11 cellular contexts compared by ENCODE assay signal in the genomic region with DNA sequence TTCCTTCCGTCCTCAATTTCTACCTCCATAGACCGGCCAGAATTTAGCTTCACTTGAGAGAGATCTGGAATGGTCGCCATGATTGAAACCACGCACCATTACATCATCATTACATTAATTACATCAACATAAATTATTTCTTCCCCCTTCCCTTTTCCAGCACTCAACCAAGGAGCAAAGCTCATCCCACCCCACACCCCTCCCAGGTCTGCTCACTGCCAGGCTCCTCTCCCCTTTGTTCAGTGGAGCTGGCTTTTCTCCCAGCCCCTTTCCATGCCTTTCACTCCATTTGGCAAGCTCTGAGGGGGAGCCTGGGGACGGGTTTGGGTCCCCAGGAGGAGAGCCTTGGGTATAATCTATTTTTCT. TPM values are rescaled to one million over a fixed set of nuclear protein-coding genes. Genes with fewer than 3 reads are reported as not detected.
DNase-seq lines count a peak whose midpoint lies in the region; ATAC-seq and TF ChIP-seq lines count a peak whose summit lies in the region.
"Had no signal": no experiment of that assay in that cellular context is flagged by ENCODE, and none has a peak within 500 bp of the region (broad histone marks: within the 10 kb centered on the region; RNA-seq: fewer than 3 reads in every experiment).

No MANE protein-coding gene starts in this region.

- H3K9ac ChIP-seq in OCI-LY1 (ENCODE audit: low read length) (no peak overlapping the region), mammary epithelial cell (ENCODE audit: insufficient read depth, low read length) (no peak overlapping the region), trophoblast cell (ENCODE audit: low read length) (no peak overlapping the region)

- H3K4me3 ChIP-seq in OCI-LY1 (ENCODE audit: low read depth, low read length, poor library complexity, severe bottlenecking) (no peak overlapping the region), mammary epithelial cell (replicated peaks in 1 of 3; ENCODE audit: insufficient read depth in 1 of 3, low read depth in 2 of 3, low read length in 3 of 3) (no peak overlapping the region), trophoblast cell (ENCODE audit: low read depth, low read length) (no peak overlapping the region)
- H3K4me3 ChIP-seq: SJSA1 had no signal

- H2BK12ac ChIP-seq in trophoblast cell (ENCODE audit: low read length): no peak overlapping the region

- ATAC-seq in stimulated activated effector memory CD8-positive, alpha-beta T cell treated with anti-CD3 and anti-CD28 coated beads, Interleukin-12 subunit alpha, Interleukin-12 subunit beta, amount 100 ng/mL, for 72 hours: no peak

- H3K9me3 Mint-ChIP-seq in activated CD4-positive, alpha-beta T cell treated with anti-CD3 and anti-CD28 coated beads, Interleukin-2, amount 10 ng/mL, durations not matched to agents 7 days and 5 days: no peaks in the 10 kb centered on the region
- no peaks in the 10 kb centered on the region for H3K9me3 Mint-ChIP-seq in stimulated activated effector memory CD8-positive, alpha-beta T cell treated with anti-CD3 and anti-CD28 coated beads, Interleukin-12 subunit alpha, Interleukin-12 subunit beta, amount 100 ng/mL, for 72 hours

- DNase-seq in activated CD4-positive, alpha-beta T cell treated with anti-CD3 and anti-CD28 coated beads, Interleukin-2, amount 10 ng/mL, durations not matched to agents 7 days and 5 days: no peak
- no peak for DNase-seq in activated CD4-positive, alpha-beta T cell treated with anti-CD3 and anti-CD28 coated beads for 1 hour
- DNase-seq in mammary epithelial cell (no peak), trophoblast cell (no peak), SKM-1 treated with dmso at 0.1 percent for 144 hours (lab: John Stamatoyannopoulos, UW; ENCODE audit: unreplicated experiment) (no peak), mesenteric fat pad (ENCODE audit: low spot score) (no peak)
- no peak for DNase-seq in stimulated activated effector memory CD8-positive, alpha-beta T cell treated with anti-CD3 and anti-CD28 coated beads, Interleukin-12 subunit alpha, Interleukin-12 subunit beta, amount 100 ng/mL, for 72 hours (ENCODE audit: low spot score in 2 of 2)
- DNase-seq: GDM1, NCI-H510A treated with DMSO at 0.1 percent for 48 hours had no signal

- H3K27me3 ChIP-seq in OCI-LY1 (ENCODE audit: insufficient read depth, low read length): no peaks in the 10 kb centered on the region
- H3K27me3 ChIP-seq in mammary epithelial cell (ENCODE audit: insufficient read depth, low read length): no peaks in the 10 kb centered on the region
- H3K27me3 ChIP-seq in trophoblast cell (ENCODE audit: insufficient read depth, low read length): no peaks in the 10 kb centered on the region
- H3K27me3 ChIP-seq: SJSA1 had no signal

- H3K23ac ChIP-seq in trophoblast cell (ENCODE audit: low read length): no peak overlapping the region

- H3K4me2 ChIP-seq in OCI-LY1 (ENCODE audit: low read length) (no peak overlapping the region), mammary epithelial cell (ENCODE audit: insufficient read depth, low read depth, low read length) (no peak overlapping the region), trophoblast cell (ENCODE audit: low read length) (no peak overlapping the region)

- 65% methylated on average over 4 of the region's 5 CpGs for WGBS in mammary epithelial cell (ENCODE audit: low coverage, missing lambda C conversion rate)
- WGBS in trophoblast cell (ENCODE audit: extremely low coverage, insufficient coverage, insufficient read length): 100% methylated on average over 1 of the region's 5 CpGs

- H4K8ac ChIP-seq in trophoblast cell (ENCODE audit: low read depth, low read length): no peak overlapping the region

- in situ Hi-C loops in mammary epithelial cell (cut with MboI; ENCODE audit: low sequenced_read_pairs in 2 of 2): no loop called here

- TSS peak; percentile 71 for BruUV-seq in mammary epithelial cell (replicated peaks; lab: Mats Ljungman, UMichigan)

- H3K4ac ChIP-seq in trophoblast cell (ENCODE audit: low read depth, low read length): no peak overlapping the region

- peaks cover 28% of the 10 kb centered on the region for H3F3A ChIP-seq in OCI-LY1 (ENCODE audit: insufficient read depth, low read length)

- no peak overlapping the region for H2BK5ac ChIP-seq in trophoblast cell (ENCODE audit: low read depth, low read length, poor library complexity)

- no peak overlapping the region for H2BK120ac ChIP-seq in trophoblast cell (ENCODE audit: insufficient read depth, low read length, poor library complexity)

- POLR2A ChIA-PET in activated CD4-positive, alpha-beta T cell treated with anti-CD3 and anti-CD28 coated beads, Interleukin-2, amount 10 ng/mL, durations not matched to agents 7 days and 5 days (lab: Charles Lee): interaction anchor here (1.3 to 1.4 kb wide), 2 partner anchors 11 to 44 kb away, joined by 5 to 10 read pairs; partner anchors contain the start of gene TRIM41

- H4K12ac ChIP-seq in trophoblast cell (ENCODE audit: low read depth, low read length): no peak overlapping the region

- peaks cover 91% of the 10 kb centered on the region for H3K36me3 ChIP-seq in OCI-LY1 (ENCODE audit: insufficient read depth, low read length)
- H3K36me3 ChIP-seq in mammary epithelial cell (ENCODE audit: insufficient read depth, low read length): peaks cover 49% of the 10 kb centered on the region
- H3K36me3 ChIP-seq in trophoblast cell (ENCODE audit: control insufficient read depth in 1 of 2, insufficient read depth in 2 of 2, low read length in 2 of 2): peaks cover 67 to 87% of the 10 kb centered on the region in 2 experiments

- H3K79me2 ChIP-seq in OCI-LY1 (ENCODE audit: insufficient read depth, low read length) (no peaks in the 10 kb centered on the region), mammary epithelial cell (ENCODE audit: insufficient read depth, low read length) (peaks cover 34% of the 10 kb centered on the region), trophoblast cell (ENCODE audit: control insufficient read depth, insufficient read depth, low read length, poor library complexity) (no peaks in the 10 kb centered on the region)

- H3K27ac ChIP-seq in OCI-LY1 (ENCODE audit: low read depth, low read length, poor library complexity, severe bottlenecking) (peak overlapping the region; percentile 70), mammary epithelial cell (ENCODE audit: insufficient read depth, low read depth, low read length) (no peak overlapping the region), trophoblast cell (ENCODE audit: low read depth, low read length) (no peak overlapping the region)
- H3K27ac ChIP-seq: SJSA1 had no signal

- H3K4me3 Mint-ChIP-seq in activated CD4-positive, alpha-beta T cell treated with anti-CD3 and anti-CD28 coated beads, Interleukin-2, amount 10 ng/mL, durations not matched to agents 7 days and 5 days: no peak overlapping the region
- no peak overlapping the region for H3K4me3 Mint-ChIP-seq in stimulated activated effector memory CD8-positive, alpha-beta T cell treated with anti-CD3 and anti-CD28 coated beads, Interleukin-12 subunit alpha, Interleukin-12 subunit beta, amount 100 ng/mL, for 72 hours

- H3K27ac Mint-ChIP-seq in activated CD4-positive, alpha-beta T cell treated with anti-CD3 and anti-CD28 coated beads, Interleukin-2, amount 10 ng/mL, durations not matched to agents 7 days and 5 days: peak overlapping the region; percentile 9
- H3K27ac Mint-ChIP-seq in stimulated activated effector memory CD8-positive, alpha-beta T cell treated with anti-CD3 and anti-CD28 coated beads, Interleukin-12 subunit alpha, Interleukin-12 subunit beta, amount 100 ng/mL, for 72 hours: peak overlapping the region; percentile 77

- H3K4me1 Mint-ChIP-seq in activated CD4-positive, alpha-beta T cell treated with anti-CD3 and anti-CD28 coated beads, Interleukin-2, amount 10 ng/mL, durations not matched to agents 7 days and 5 days: peaks cover 33% of the 10 kb centered on the region
- peaks cover 26% of the 10 kb centered on the region for H3K4me1 Mint-ChIP-seq in stimulated activated effector memory CD8-positive, alpha-beta T cell treated with anti-CD3 and anti-CD28 coated beads, Interleukin-12 subunit alpha, Interleukin-12 subunit beta, amount 100 ng/mL, for 72 hours

- no peak overlapping the region for H3K18ac ChIP-seq in trophoblast cell (ENCODE audit: low read length)

- H3K9me3 ChIP-seq in OCI-LY1 (ENCODE audit: low read length) (no peaks in the 10 kb centered on the region), mammary epithelial cell (replicated peaks; ENCODE audit: insufficient read depth, low read length) (no peaks in the 10 kb centered on the region), trophoblast cell (ENCODE audit: insufficient read depth, low read depth, low read length) (no peaks in the 10 kb centered on the region)
- H3K9me3 ChIP-seq: SJSA1 had no signal

- H2AK5ac ChIP-seq in trophoblast cell (ENCODE audit: low read length): no peak overlapping the region

- dilution Hi-C loops in mammary epithelial cell (cut with HindIII; ENCODE audit: low sequenced_read_pairs): loop anchor here (5.0 kb wide), 1 partner anchor 38 kb away; no protein-coding TSS in a partner anchor

- H2AFZ ChIP-seq in OCI-LY1 (ENCODE audit: low read length) (no peak overlapping the region), mammary epithelial cell (ENCODE audit: low read depth, low read length) (no peak overlapping the region), trophoblast cell (ENCODE audit: insufficient read depth, low read length, poor library complexity) (no peak overlapping the region)

- TF ChIP-seq CTCF in OCI-LY1 (IDR thresholded peaks at IDR 0.05; ENCODE audit: low read length): no peak
- TF ChIP-seq CTCF in mammary epithelial cell (conservative IDR thresholded peaks at IDR 0.05 in 1 of 2, IDR thresholded peaks at IDR 0.05 in 1 of 2; ENCODE audit: extremely low read depth in 1 of 2, insufficient read depth in 1 of 2, low read depth in 1 of 2, low read length in 2 of 2): no peak

- H4K91ac ChIP-seq in trophoblast cell (ENCODE audit: low read depth, low read length): no peak overlapping the region

- H4K20me1 ChIP-seq in OCI-LY1 (ENCODE audit: insufficient read depth, low read length) (no peaks in the 10 kb centered on the region), mammary epithelial cell (ENCODE audit: insufficient read depth, low read length) (peaks cover 20% of the 10 kb centered on the region)

- no peak overlapping the region for H3K14ac ChIP-seq in trophoblast cell (ENCODE audit: low read length)

- H3K4me1 ChIP-seq in OCI-LY1 (ENCODE audit: insufficient read depth, low read length, severe bottlenecking) (peaks cover 19% of the 10 kb centered on the region), mammary epithelial cell (ENCODE audit: insufficient read depth, low read length) (no peaks in the 10 kb centered on the region), trophoblast cell (ENCODE audit: control insufficient read depth in 1 of 2, insufficient read depth in 2 of 2, low read length in 2 of 2) (no peaks in the 10 kb centered on the region)
- H3K4me1 ChIP-seq: SJSA1 had no signal

- no peaks in the 10 kb centered on the region for H3K9me2 ChIP-seq in OCI-LY1 (ENCODE audit: low read depth, low read length)

- no peaks in the 10 kb centered on the region for H3K79me1 ChIP-seq in trophoblast cell (ENCODE audit: low read length)

- H3K27me3 Mint-ChIP-seq in activated CD4-positive, alpha-beta T cell treated with anti-CD3 and anti-CD28 coated beads, Interleukin-2, amount 10 ng/mL, durations not matched to agents 7 days and 5 days: no peaks in the 10 kb centered on the region

- intact Hi-C loops in mammary epithelial cell (cut with micrococcal nuclease): no loop called here

- peaks cover 79% of the 10 kb centered on the region for H3K36me3 Mint-ChIP-seq in activated CD4-positive, alpha-beta T cell treated with anti-CD3 and anti-CD28 coated beads, Interleukin-2, amount 10 ng/mL, durations not matched to agents 7 days and 5 days (ENCODE audit: low read depth)
- peaks cover 100% of the 10 kb centered on the region for H3K36me3 Mint-ChIP-seq in stimulated activated effector memory CD8-positive, alpha-beta T cell treated with anti-CD3 and anti-CD28 coated beads, Interleukin-12 subunit alpha, Interleukin-12 subunit beta, amount 100 ng/mL, for 72 hours

- CTCF ChIA-PET in activated CD4-positive, alpha-beta T cell treated with anti-CD3 and anti-CD28 coated beads, Interleukin-2, amount 10 ng/mL, durations not matched to agents 7 days and 5 days (lab: Charles Lee): no interaction called here
- CTCF ChIA-PET in mammary epithelial cell (lab: Charles Lee; ENCODE audit: low non-redundant PET): no interaction called here

RNA-seq across cellular contexts. Expression of gene RACK1, which starts 8.4 kb away (rescaled TPM):
- 1,000 to 10,000 TPM; 1,823 to 2,207 TPM for total RNA-seq in activated CD4-positive, alpha-beta T cell treated with anti-CD3 and anti-CD28 coated beads, Interleukin-2, amount 10 ng/mL, durations not matched to agents 7 days and 5 days
- total RNA-seq in mammary epithelial cell (1,000 to 10,000 TPM; 2,031 to 4,986 TPM), mesenteric fat pad (1,262 TPM)
- polyA plus RNA-seq in mammary epithelial cell: 4,579 TPM
- polyA minus RNA-seq in mammary epithelial cell: 7,221 TPM
- polyA plus RNA-seq in trophoblast cell (2013): 2,172 and 2,251 TPM in 2 replicates

RNA-seq across cellular contexts. Expression of gene TRIM41, which starts 12.2 kb away (rescaled TPM):
- total RNA-seq in activated CD4-positive, alpha-beta T cell treated with anti-CD3 and anti-CD28 coated beads, Interleukin-2, amount 10 ng/mL, durations not matched to agents 7 days and 5 days: 10 to 100 TPM; 34.7 to 36.9 TPM
- total RNA-seq in mammary epithelial cell: 10 to 100 TPM; 10.3 to 30.6 TPM
- polyA plus RNA-seq in mammary epithelial cell: 10.1 TPM
- 10.5 TPM for polyA minus RNA-seq in mammary epithelial cell
- 16.4 and 16.9 TPM in 2 replicates for polyA plus RNA-seq in trophoblast cell (2013)
- 22.1 TPM for total RNA-seq in mesenteric fat pad

RNA-seq across cellular contexts. Expression of gene TRIM52, which starts 25.6 kb away (rescaled TPM):
- 10 to 100 TPM; 29.6 to 29.9 TPM for total RNA-seq in activated CD4-positive, alpha-beta T cell treated with anti-CD3 and anti-CD28 coated beads, Interleukin-2, amount 10 ng/mL, durations not matched to agents 7 days and 5 days
- total RNA-seq in mammary epithelial cell (1 to 10 TPM; 5.7 to 6.0 TPM), mesenteric fat pad (9.5 TPM)
- polyA plus RNA-seq in mammary epithelial cell: 3.3 TPM
- polyA minus RNA-seq in mammary epithelial cell: not detected
- 2.8 and 3.3 TPM in 2 replicates for polyA plus RNA-seq in trophoblast cell (2013)

RNA-seq across cellular contexts. Expression of gene TRIM7, which starts 30.3 kb away (rescaled TPM):
- total RNA-seq in activated CD4-positive, alpha-beta T cell treated with anti-CD3 and anti-CD28 coated beads, Interleukin-2, amount 10 ng/mL, durations not matched to agents 7 days and 5 days: under 1 TPM; 0.29 to 0.84 TPM
- total RNA-seq in mammary epithelial cell (10 to 100 TPM in 1 of 2 donors, 1 to 10 TPM in 1; 6.3 to 31.4 TPM), mesenteric fat pad (3.0 TPM)
- 18.8 TPM for polyA plus RNA-seq in mammary epithelial cell
- 6.6 TPM for polyA minus RNA-seq in mammary epithelial cell
- 0.04 and 0.07 TPM in 2 replicates for polyA plus RNA-seq in trophoblast cell (2013)
